ENCODE assay signal across 38 cellular contexts in genomic region chr1:182930985-182931384, GRCh38. TPM values are rescaled to one million over a fixed set of nuclear protein-coding genes. Genes with fewer than 3 reads are reported as not detected.
"Had no signal": no experiment of that assay in that cellular context is flagged by ENCODE, and none has a peak within 500 bp of the region (broad histone marks: within the 10 kb centered on the region; RNA-seq: fewer than 3 reads in every experiment).

No MANE protein-coding gene starts in this region.

- H3K27me3 ChIP-seq: adrenal gland, body of pancreas, brain microvascular endothelial cell, breast epithelium had no signal

- DNase-seq: activated CD4-positive, alpha-beta memory T cell treated with anti-CD3 and anti-CD28 coated beads, Interleukin-2, amount 10 ng/mL, durations not matched to agents 7 days and 5 days; activated CD4-positive, alpha-beta T cell treated with anti-CD3 and anti-CD28 coated beads for 1 hour; activated CD4-positive, alpha-beta T cell treated with anti-CD3 and anti-CD28 coated beads for 36 hours; activated CD4-positive, alpha-beta T cell treated with anti-CD3 and anti-CD28 coated beads for 48 hours; activated CD4-positive, alpha-beta T cell treated with anti-CD3 and anti-CD28 coated beads, Interleukin-2, amount 10 ng/mL, durations not matched to agents 7 days and 5 days; activated CD4-positive, alpha-beta T cell treated with anti-CD3 and anti-CD28 coated beads, Interleukin-2, amount 50 U/mL, for 48 hours; activated CD4-positive, CD25-positive, alpha-beta regulatory T cell; activated CD8-positive, alpha-beta memory T cell treated with anti-CD3 and anti-CD28 coated beads for 24 hours; activated CD8-positive, alpha-beta memory T cell treated with anti-CD3 and anti-CD28 coated beads, Interleukin-2, amount 10 ng/mL, durations not matched to agents 7 days and 5 days; activated CD8-positive, alpha-beta memory T cell treated with anti-CD3 and anti-CD28 coated beads, Interleukin-2, amount 50 U/mL, for 48 hours; activated CD8-positive, alpha-beta T cell treated with anti-CD3 and anti-CD28 coated beads, Interleukin-2, amount 10 ng/mL, durations not matched to agents 7 days and 5 days; activated effector memory CD4-positive, alpha-beta T cell treated with Interleukin-2 at 50 U/mL for 16 hours; activated gamma-delta T cell; activated naive CD4-positive, alpha-beta T cell treated with anti-CD3 and anti-CD28 coated beads, Interleukin-2, amount 10 ng/mL, durations not matched to agents 7 days and 5 days; activated naive CD4-positive, alpha-beta T cell treated with Interleukin-2 at 50 U/mL for 16 hours; activated naive CD8-positive, alpha-beta T cell treated with anti-CD3 and anti-CD28 coated beads, Interleukin-2, amount 10 ng/mL, durations not matched to agents 7 days and 5 days; activated T-cell treated with anti-CD3 and anti-CD28 coated beads, Interleukin-2, amount 50 U/mL, for 24 hours; activated T-cell treated with anti-CD3 and anti-CD28 coated beads, Interleukin-2, amount 50 U/mL, for 48 hours; adrenal gland; amniotic stem cell; aorta; body of pancreas; brain microvascular endothelial cell; central memory CD4-positive, alpha-beta T cell; T-helper 1 cell; T-helper 2 cell; T-helper 9 cell; WERI-Rb-1 had no signal

- FAIRE-seq: astrocyte had no signal

- H3K4me3 Mint-ChIP-seq: activated CD4-positive, alpha-beta memory T cell treated with anti-CD3 and anti-CD28 coated beads, Interleukin-2, amount 10 ng/mL, durations not matched to agents 7 days and 5 days; activated CD4-positive, alpha-beta T cell treated with anti-CD3 and anti-CD28 coated beads for 36 hours; activated CD4-positive, alpha-beta T cell treated with anti-CD3 and anti-CD28 coated beads, Interleukin-2, amount 10 ng/mL, durations not matched to agents 7 days and 5 days; activated CD8-positive, alpha-beta memory T cell treated with anti-CD3 and anti-CD28 coated beads, Interleukin-2, amount 10 ng/mL, durations not matched to agents 7 days and 5 days; activated CD8-positive, alpha-beta T cell treated with anti-CD3 and anti-CD28 coated beads, Interleukin-2, amount 10 ng/mL, durations not matched to agents 7 days and 5 days; activated naive CD4-positive, alpha-beta T cell treated with anti-CD3 and anti-CD28 coated beads, Interleukin-2, amount 10 ng/mL, durations not matched to agents 7 days and 5 days; activated naive CD4-positive, alpha-beta T cell treated with anti-CD3 and anti-CD28 coated beads, Interleukin-2, amount 50 U/mL, for 24 hours; activated naive CD8-positive, alpha-beta T cell; activated naive CD8-positive, alpha-beta T cell treated with anti-CD3 and anti-CD28 coated beads, Interleukin-2, amount 10 ng/mL, durations not matched to agents 7 days and 5 days; activated T-cell treated with anti-CD3 and anti-CD28 coated beads, Interleukin-2, amount 50 U/mL, for 24 hours; T-helper 1 cell treated with Interleukin-12 subunit alpha and Interleukin-12 subunit beta and Interleukin-4 antibody, amounts not matched to agents 30 μg/mL and 1 μg/mL, for 36 hours; T-helper 2 cell treated with Interferon-gamma antibody and Interleukin-4, amounts not matched to agents 5 μg/mL and 100 μg/mL, for 36 hours; WTC11 had no signal

- ATAC-seq: activated CD4-positive, alpha-beta T cell treated with anti-CD3 and anti-CD28 coated beads for 36 hours; activated CD4-positive, CD25-positive, alpha-beta regulatory T cell treated with anti-CD3 and anti-CD28 coated beads, Interleukin-2, amount 50 U/mL, for 24 hours; activated CD8-positive, alpha-beta memory T cell treated with anti-CD3 and anti-CD28 coated beads, Interleukin-2, amount 10 ng/mL, durations not matched to agents 7 days and 5 days; activated CD8-positive, alpha-beta T cell treated with anti-CD3 and anti-CD28 coated beads, Interleukin-2, amount 10 ng/mL, durations not matched to agents 7 days and 5 days; body of pancreas; WTC11 had no signal

- H3K4me1 ChIP-seq: adrenal gland, body of pancreas, breast epithelium had no signal

- H3K27ac Mint-ChIP-seq: activated CD4-positive, alpha-beta memory T cell treated with anti-CD3 and anti-CD28 coated beads, Interleukin-2, amount 10 ng/mL, durations not matched to agents 7 days and 5 days; activated CD4-positive, alpha-beta T cell treated with anti-CD3 and anti-CD28 coated beads for 36 hours; activated CD4-positive, alpha-beta T cell treated with anti-CD3 and anti-CD28 coated beads, Interleukin-2, amount 10 ng/mL, durations not matched to agents 7 days and 5 days; activated CD8-positive, alpha-beta memory T cell treated with anti-CD3 and anti-CD28 coated beads, Interleukin-2, amount 10 ng/mL, durations not matched to agents 7 days and 5 days; activated CD8-positive, alpha-beta T cell treated with anti-CD3 and anti-CD28 coated beads, Interleukin-2, amount 10 ng/mL, durations not matched to agents 7 days and 5 days; activated naive CD4-positive, alpha-beta T cell treated with anti-CD3 and anti-CD28 coated beads, Interleukin-2, amount 10 ng/mL, durations not matched to agents 7 days and 5 days; activated naive CD4-positive, alpha-beta T cell treated with anti-CD3 and anti-CD28 coated beads, Interleukin-2, amount 50 U/mL, for 24 hours; activated naive CD8-positive, alpha-beta T cell; activated naive CD8-positive, alpha-beta T cell treated with anti-CD3 and anti-CD28 coated beads, Interleukin-2, amount 10 ng/mL, durations not matched to agents 7 days and 5 days; activated T-cell treated with anti-CD3 and anti-CD28 coated beads, Interleukin-2, amount 50 U/mL, for 24 hours; activated T-helper 2 cell treated with anti-CD3 and anti-CD28 coated beads, Interferon-gamma antibody, Interleukin-2, Interleukin-4, amounts not matched to agents 10 μg/mL and 5 μg/mL and 100 μg/mL, durations not matched to agents 14 hours and 24 hours and 36 hours; T-helper 1 cell treated with Interleukin-12 subunit alpha and Interleukin-12 subunit beta and Interleukin-4 antibody, amounts not matched to agents 30 μg/mL and 1 μg/mL, for 36 hours; T-helper 2 cell treated with Interferon-gamma antibody and Interleukin-4, amounts not matched to agents 5 μg/mL and 100 μg/mL, for 36 hours; WTC11 had no signal

- H3K9me3 ChIP-seq: adrenal gland, body of pancreas had no signal

- H3K4me3 ChIP-seq: adrenal gland, body of pancreas, breast epithelium had no signal

- H3K27ac ChIP-seq: adrenal gland, body of pancreas, brain microvascular endothelial cell, breast epithelium, WERI-Rb-1 had no signal

- H3K4me1 Mint-ChIP-seq: activated CD4-positive, alpha-beta memory T cell treated with anti-CD3 and anti-CD28 coated beads, Interleukin-2, amount 10 ng/mL, durations not matched to agents 7 days and 5 days; activated CD4-positive, alpha-beta T cell treated with anti-CD3 and anti-CD28 coated beads for 36 hours; activated CD4-positive, alpha-beta T cell treated with anti-CD3 and anti-CD28 coated beads, Interleukin-2, amount 10 ng/mL, durations not matched to agents 7 days and 5 days; activated CD8-positive, alpha-beta memory T cell treated with anti-CD3 and anti-CD28 coated beads, Interleukin-2, amount 10 ng/mL, durations not matched to agents 7 days and 5 days; activated naive CD4-positive, alpha-beta T cell treated with anti-CD3 and anti-CD28 coated beads, Interleukin-2, amount 10 ng/mL, durations not matched to agents 7 days and 5 days; activated naive CD4-positive, alpha-beta T cell treated with anti-CD3 and anti-CD28 coated beads, Interleukin-2, amount 50 U/mL, for 24 hours; activated naive CD8-positive, alpha-beta T cell treated with anti-CD3 and anti-CD28 coated beads, Interleukin-2, amount 10 ng/mL, durations not matched to agents 7 days and 5 days; WTC11 had no signal

- H3K27me3 Mint-ChIP-seq: activated naive CD4-positive, alpha-beta T cell treated with anti-CD3 and anti-CD28 coated beads, Interleukin-2, amount 10 ng/mL, durations not matched to agents 7 days and 5 days had no signal

- H3K9me3 Mint-ChIP-seq: activated CD4-positive, alpha-beta memory T cell treated with anti-CD3 and anti-CD28 coated beads, Interleukin-2, amount 10 ng/mL, durations not matched to agents 7 days and 5 days; activated naive CD4-positive, alpha-beta T cell treated with anti-CD3 and anti-CD28 coated beads, Interleukin-2, amount 10 ng/mL, durations not matched to agents 7 days and 5 days; activated T-helper 2 cell treated with anti-CD3 and anti-CD28 coated beads, Interferon-gamma antibody, Interleukin-2, Interleukin-4, amounts not matched to agents 10 μg/mL and 5 μg/mL and 100 μg/mL, durations not matched to agents 14 hours and 24 hours and 36 hours; T-helper 1 cell treated with Interleukin-12 subunit alpha and Interleukin-12 subunit beta and Interleukin-4 antibody, amounts not matched to agents 30 μg/mL and 1 μg/mL, for 36 hours; T-helper 2 cell treated with Interferon-gamma antibody and Interleukin-4, amounts not matched to agents 5 μg/mL and 100 μg/mL, for 36 hours had no signal

- H3K36me3 ChIP-seq: adrenal gland, brain microvascular endothelial cell, breast epithelium, WERI-Rb-1 had no signal

- H3K36me3 Mint-ChIP-seq: activated CD8-positive, alpha-beta memory T cell treated with anti-CD3 and anti-CD28 coated beads, Interleukin-2, amount 10 ng/mL, durations not matched to agents 7 days and 5 days; activated naive CD4-positive, alpha-beta T cell treated with anti-CD3 and anti-CD28 coated beads, Interleukin-2, amount 10 ng/mL, durations not matched to agents 7 days and 5 days; activated naive CD4-positive, alpha-beta T cell treated with anti-CD3 and anti-CD28 coated beads, Interleukin-2, amount 50 U/mL, for 24 hours; activated naive CD8-positive, alpha-beta T cell; activated naive CD8-positive, alpha-beta T cell treated with anti-CD3 and anti-CD28 coated beads, Interleukin-2, amount 10 ng/mL, durations not matched to agents 7 days and 5 days had no signal

RNA-seq across cellular contexts. Expression of gene SHCBP1L, which starts 22.0 kb away (rescaled TPM):
- total RNA-seq: activated CD4-positive, alpha-beta memory T cell treated with anti-CD3 and anti-CD28 coated beads, Interleukin-2, amount 10 ng/mL, durations not matched to agents 7 days and 5 days; activated CD4-positive, alpha-beta T cell treated with anti-CD3 and anti-CD28 coated beads for 36 hours; activated CD4-positive, alpha-beta T cell treated with anti-CD3 and anti-CD28 coated beads, Interleukin-2, amount 10 ng/mL, durations not matched to agents 7 days and 5 days; activated CD8-positive, alpha-beta memory T cell treated with anti-CD3 and anti-CD28 coated beads, Interleukin-2, amount 10 ng/mL, durations not matched to agents 7 days and 5 days; activated CD8-positive, alpha-beta T cell treated with anti-CD3 and anti-CD28 coated beads, Interleukin-2, amount 10 ng/mL, durations not matched to agents 7 days and 5 days; activated naive CD8-positive, alpha-beta T cell treated with anti-CD3 and anti-CD28 coated beads, Interleukin-2, amount 10 ng/mL, durations not matched to agents 7 days and 5 days; activated T-helper 2 cell treated with anti-CD3 and anti-CD28 coated beads, Interferon-gamma antibody, Interleukin-2, Interleukin-4, amounts not matched to agents 10 μg/mL and 5 μg/mL and 100 μg/mL, durations not matched to agents 14 hours and 24 hours and 36 hours; adrenal gland; aorta; astrocyte; body of pancreas; cardiac septum; WTC11 had no signal
- polyA plus RNA-seq: adrenal gland, aorta had no signal
